ENCODE assay signal across 10 cellular contexts in genomic region chr1:51878307-51878615, GRCh38. TPM values are rescaled to one million over a fixed set of nuclear protein-coding genes. Genes with fewer than 3 reads are reported as not detected.
DNase-seq lines count a peak whose midpoint lies in the region; ATAC-seq and TF ChIP-seq lines count a peak whose summit lies in the region.
"Had no signal": no experiment of that assay in that cellular context is flagged by ENCODE, and none has a peak within 500 bp of the region (broad histone marks: within the 10 kb centered on the region; RNA-seq: fewer than 3 reads in every experiment).

No MANE protein-coding gene starts in this region.

- H3K9me3 Mint-ChIP-seq in naive thymus-derived CD8-positive, alpha-beta T cell = no peaks in the 10 kb centered on the region
- H3K9me3 Mint-ChIP-seq: IgD-negative memory B cell, memory B cell had no signal

- no peaks in the 10 kb centered on the region for H3K27me3 ChIP-seq in brain microvascular endothelial cell (replicated peaks)

- H3K4me3 ChIP-seq in brain microvascular endothelial cell (ENCODE audit: low read depth, low read length) = peak overlapping the region; percentile 98

- H3K4me1 Mint-ChIP-seq in naive thymus-derived CD8-positive, alpha-beta T cell = peaks cover 17 to 31% (median 22%) of the 10 kb centered on the region in 4 donors

- H3K9ac ChIP-seq in ES-I3 (ENCODE audit: low read depth, low read length) = peak overlapping the region; percentile 87

- H3K9me3 ChIP-seq in ES-I3 (ENCODE audit: control insufficient read depth, insufficient read depth, low read length) = no peaks in the 10 kb centered on the region

- no peak overlapping the region for H3K4me3 Mint-ChIP-seq in naive thymus-derived CD8-positive, alpha-beta T cell
- H3K4me3 Mint-ChIP-seq: IgD-negative memory B cell, memory B cell had no signal

- TF ChIP-seq CTCF in brain microvascular endothelial cell (IDR thresholded peaks at IDR 0.05; ENCODE audit: low read depth, low read length, missing control alignments) = no peak

- peak; percentile 25 for ATAC-seq in HG03025 (IDR thresholded peaks at IDR 0.05; ENCODE audit: low FRiP score, unreplicated experiment)
- peak; percentile 1 to 24 for ATAC-seq in naive thymus-derived CD8-positive, alpha-beta T cell

- POLR2A ChIA-PET in naive thymus-derived CD8-positive, alpha-beta T cell (lab: Charles Lee) = interaction anchor here (1.0 kb wide), 2 partner anchors 39 to 155 kb away, joined by 3 read pairs; partner anchors contain the start of gene KTI12

- no peaks in the 10 kb centered on the region; the same call in 1 of the 2 replicates for H3K4me1 ChIP-seq in ES-I3 (ENCODE audit: insufficient read depth, low read length)

- H3K36me3 Mint-ChIP-seq in naive thymus-derived CD8-positive, alpha-beta T cell = peaks cover 0 to 21% (median 0%) of the 10 kb centered on the region in 3 donors
- H3K36me3 Mint-ChIP-seq: memory B cell had no signal

- DNase-seq in brain microvascular endothelial cell (no peak), NCI-H1930 (lab: John Stamatoyannopoulos, UW) (no peak), NCI-H345 treated with DMSO at 0.1 percent for 48 hours (lab: John Stamatoyannopoulos, UW; ENCODE audit: unreplicated experiment) (no peak), NCI-H1436 treated with DMSO at 0.1 percent for 48 hours (lab: John Stamatoyannopoulos, UW) (no peak)
- no peak for DNase-seq in naive thymus-derived CD8-positive, alpha-beta T cell
- DNase-seq in activated CD4-positive, alpha-beta T cell treated with anti-CD3 and anti-CD28 coated beads, Interleukin-2, amount 50 U/mL, for 1 hour = no peak

- H3K27ac ChIP-seq in brain microvascular endothelial cell = peak overlapping the region; percentile 96

- peaks cover 8 to 15% (median 11%) of the 10 kb centered on the region in 5 donors for H3K27me3 Mint-ChIP-seq in naive thymus-derived CD8-positive, alpha-beta T cell
- H3K27me3 Mint-ChIP-seq: IgD-negative memory B cell had no signal

- H3K27ac Mint-ChIP-seq in naive thymus-derived CD8-positive, alpha-beta T cell = no peak overlapping the region
- H3K27ac Mint-ChIP-seq: IgD-negative memory B cell, memory B cell had no signal

- H3K36me3 ChIP-seq in ES-I3 (ENCODE audit: insufficient read depth, low read length) (no peaks in the 10 kb centered on the region), brain microvascular endothelial cell (replicated peaks) (no peaks in the 10 kb centered on the region)

- in situ Hi-C loops in brain microvascular endothelial cell (cut with HindIII; ENCODE audit: low pct_ligation_motif_present, low sequenced_read_pairs) = no loop called here

RNA-seq across cellular contexts. Expression of gene NRDC, which starts 0.3 kb away (rescaled TPM):
- 100 to 1,000 TPM; 137 to 145 TPM for total RNA-seq in naive thymus-derived CD8-positive, alpha-beta T cell
- polyA plus RNA-seq in naive thymus-derived CD8-positive, alpha-beta T cell = 10 to 100 TPM; 54.8 to 70.1 (median 63.3) TPM
